1 cellular context compared by ENCODE assay signal in the genomic region with DNA sequence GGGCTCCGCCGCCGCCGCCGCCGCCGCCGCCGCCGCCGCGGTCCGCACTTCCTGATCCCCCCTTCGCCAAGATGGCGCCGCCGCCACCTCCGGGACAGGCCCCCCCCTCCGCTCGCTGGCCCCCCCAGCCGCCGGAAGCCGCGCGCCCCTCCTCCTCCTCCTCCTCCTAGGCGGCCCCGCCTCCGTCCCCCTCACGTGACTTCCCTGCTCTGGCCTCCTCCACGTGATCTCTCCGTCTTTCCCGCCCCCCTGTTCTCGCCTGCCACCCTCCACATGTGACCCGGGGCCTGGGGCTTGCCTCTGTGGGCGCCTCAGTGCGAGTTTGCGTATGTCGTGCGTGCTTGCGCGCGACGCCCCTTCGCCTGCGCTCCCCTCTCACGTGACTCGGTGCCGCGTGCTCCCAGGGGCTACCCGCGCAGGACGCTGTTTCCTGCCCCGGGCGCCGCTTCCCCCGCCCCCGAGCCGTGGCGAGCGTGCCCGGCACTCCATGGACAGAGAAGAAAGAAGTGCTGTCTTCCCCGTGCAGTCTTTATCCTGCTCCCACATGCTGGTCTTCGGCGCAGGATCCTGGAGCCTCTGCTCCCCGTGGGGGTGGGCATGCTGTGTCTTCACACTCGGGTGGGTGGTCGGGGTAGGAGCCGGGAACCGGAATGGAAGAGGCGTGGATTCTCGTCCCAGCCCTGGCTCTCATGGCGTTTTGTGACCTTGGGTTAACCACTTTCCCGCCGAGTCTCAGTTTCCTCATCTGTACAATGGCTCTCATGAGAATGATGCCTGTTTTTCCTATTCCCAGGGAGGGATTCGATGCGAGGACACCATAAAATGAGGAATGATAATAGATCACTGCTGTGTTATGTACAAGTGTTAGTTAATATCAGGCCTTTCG.
TF ChIP-seq lines count a peak whose summit lies in the region.

TSS of gene UBE2Q1 (minus strand) at position 53 of the 886 bp plus-strand sequence. CDS start 109 bp downstream, outside the sequence.

TF ChIP-seq in HepG2, 621 proteins besides CTCF, POLR2A, EP300 and RAD21 (continued from another document and continues in another):
- TF ChIP-seq, protein P1, sequence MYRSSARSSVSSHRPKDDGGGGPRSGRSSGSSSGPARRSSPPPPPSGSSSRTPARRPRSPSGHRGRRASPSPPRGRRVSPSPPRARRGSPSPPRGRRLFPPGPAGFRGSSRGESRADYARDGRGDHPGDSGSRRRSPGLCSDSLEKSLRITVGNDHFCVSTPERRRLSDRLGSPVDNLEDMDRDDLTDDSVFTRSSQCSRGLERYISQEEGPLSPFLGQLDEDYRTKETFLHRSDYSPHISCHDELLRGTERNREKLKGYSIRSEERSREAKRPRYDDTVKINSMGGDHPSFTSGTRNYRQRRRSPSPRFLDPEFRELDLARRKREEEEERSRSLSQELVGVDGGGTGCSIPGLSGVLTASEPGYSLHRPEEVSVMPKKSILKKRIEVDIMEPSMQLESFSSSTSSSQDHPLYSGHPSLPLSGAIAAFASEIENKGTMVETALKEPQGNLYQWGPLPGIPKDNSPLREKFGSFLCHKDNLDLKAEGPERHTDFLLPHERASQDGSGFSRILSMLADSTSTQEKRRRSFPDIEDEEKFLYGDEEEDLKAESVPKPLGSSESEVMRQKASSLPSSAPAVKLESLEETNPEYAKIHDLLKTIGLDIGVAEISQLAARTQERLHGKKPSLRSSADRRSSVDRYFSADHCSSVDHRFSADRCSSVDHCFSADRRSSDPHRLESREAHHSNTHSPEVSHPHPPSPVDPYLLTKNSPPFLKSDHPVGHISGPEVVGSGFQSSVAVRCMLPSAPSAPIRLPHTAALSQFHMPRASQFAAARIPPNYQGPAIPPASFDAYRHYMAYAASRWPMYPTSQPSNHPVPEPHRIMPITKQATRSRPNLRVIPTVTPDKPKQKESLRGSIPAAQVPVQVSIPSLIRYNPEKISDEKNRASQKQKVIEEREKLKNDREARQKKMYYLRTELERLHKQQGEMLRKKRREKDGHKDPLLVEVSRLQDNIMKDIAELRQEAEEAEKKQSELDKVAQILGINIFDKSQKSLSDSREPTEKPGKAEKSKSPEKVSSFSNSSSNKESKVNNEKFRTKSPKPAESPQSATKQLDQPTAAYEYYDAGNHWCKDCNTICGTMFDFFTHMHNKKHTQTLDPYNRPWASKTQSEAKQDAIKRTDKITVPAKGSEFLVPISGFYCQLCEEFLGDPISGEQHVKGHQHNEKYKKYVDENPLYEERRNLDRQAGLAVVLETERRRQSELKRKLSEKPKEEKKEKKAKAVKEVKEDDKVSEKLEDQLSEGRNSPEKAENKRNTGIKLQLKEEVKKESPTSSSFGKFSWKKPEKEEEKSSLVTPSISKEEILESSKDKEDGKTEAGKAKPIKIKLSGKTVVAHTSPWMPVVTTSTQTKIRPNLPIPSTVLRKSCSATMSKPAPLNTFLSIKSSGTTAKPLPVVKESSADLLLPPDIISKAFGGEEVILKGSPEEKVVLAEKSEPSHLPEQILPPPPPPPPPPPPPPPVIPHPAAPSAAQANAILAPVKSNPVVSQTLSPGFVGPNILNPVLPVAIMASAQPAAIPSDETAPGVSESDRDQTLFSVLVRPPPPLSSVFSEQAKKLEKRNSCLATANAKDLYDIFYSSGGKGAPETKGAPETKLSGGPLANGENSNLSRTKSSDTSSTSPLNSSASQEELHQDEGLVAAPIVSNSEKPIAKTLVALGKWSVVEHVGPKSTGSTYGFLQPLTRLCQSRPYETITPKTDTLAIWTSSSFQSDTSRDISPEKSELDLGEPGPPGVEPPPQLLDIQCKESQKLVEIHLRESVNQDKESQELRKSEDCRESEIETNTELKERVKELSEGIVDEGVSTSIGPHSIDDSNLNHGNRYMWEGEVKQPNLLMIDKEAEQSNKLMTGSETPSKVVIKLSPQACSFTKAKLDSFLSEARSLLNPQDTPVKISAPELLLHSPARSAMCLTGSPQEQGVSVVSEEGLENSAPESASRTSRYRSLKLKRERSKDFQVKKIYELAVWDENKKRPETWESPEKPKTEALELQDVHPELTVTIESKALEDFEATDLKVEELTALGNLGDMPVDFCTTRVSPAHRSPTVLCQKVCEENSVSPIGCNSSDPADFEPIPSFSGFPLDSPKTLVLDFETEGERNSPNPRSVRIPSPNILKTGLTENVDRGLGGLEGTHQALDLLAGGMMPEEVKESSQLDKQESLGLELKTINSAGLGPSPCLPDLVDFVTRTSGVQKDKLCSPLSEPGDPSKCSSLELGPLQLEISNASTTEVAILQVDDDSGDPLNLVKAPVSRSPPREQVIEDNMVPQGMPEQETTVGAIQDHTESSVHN (CRISPR knock-in tag; IDR thresholded peaks at IDR 0.05), result peak; percentile 99
- TF ChIP-seq NRL (CRISPR knock-in tag; IDR thresholded peaks at IDR 0.05; ENCODE audit: borderline replicate concordance), result peak; percentile 98
- no peak for TF ChIP-seq SP140L (CRISPR knock-in tag; IDR thresholded peaks at IDR 0.05; ENCODE audit: borderline replicate concordance)
- no peak for TF ChIP-seq ZNF326 (CRISPR knock-in tag; IDR thresholded peaks at IDR 0.05; ENCODE audit: borderline replicate concordance)
- TF ChIP-seq, protein P2, sequence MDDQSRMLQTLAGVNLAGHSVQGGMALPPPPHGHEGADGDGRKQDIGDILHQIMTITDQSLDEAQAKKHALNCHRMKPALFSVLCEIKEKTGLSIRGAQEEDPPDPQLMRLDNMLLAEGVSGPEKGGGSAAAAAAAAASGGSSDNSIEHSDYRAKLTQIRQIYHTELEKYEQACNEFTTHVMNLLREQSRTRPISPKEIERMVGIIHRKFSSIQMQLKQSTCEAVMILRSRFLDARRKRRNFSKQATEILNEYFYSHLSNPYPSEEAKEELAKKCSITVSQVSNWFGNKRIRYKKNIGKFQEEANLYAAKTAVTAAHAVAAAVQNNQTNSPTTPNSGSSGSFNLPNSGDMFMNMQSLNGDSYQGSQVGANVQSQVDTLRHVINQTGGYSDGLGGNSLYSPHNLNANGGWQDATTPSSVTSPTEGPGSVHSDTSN (CRISPR knock-in tag; IDR thresholded peaks at IDR 0.05; ENCODE audit: borderline replicate concordance), result peak; percentile 71; the same call in 1 of the 2 replicates
- TF ChIP-seq NFKB2 (CRISPR knock-in tag; IDR thresholded peaks at IDR 0.05; ENCODE audit: borderline replicate concordance), result peak; percentile 99
- TF ChIP-seq HES4 (CRISPR knock-in tag; IDR thresholded peaks at IDR 0.05; ENCODE audit: borderline replicate concordance), result peak; percentile 99
- TF ChIP-seq CSRNP1 (CRISPR knock-in tag; IDR thresholded peaks at IDR 0.05), result peak; percentile 99
- no peak; the same call in 1 of the 2 replicates for TF ChIP-seq TGIF2 (CRISPR knock-in tag; IDR thresholded peaks at IDR 0.05)
- peak; percentile 98 for TF ChIP-seq ZNF510 (CRISPR knock-in tag; IDR thresholded peaks at IDR 0.05; ENCODE audit: low read depth)
- TF ChIP-seq MIER3 (CRISPR knock-in tag; IDR thresholded peaks at IDR 0.05; ENCODE audit: borderline replicate concordance), result peak; percentile 72; the same call in 1 of the 2 replicates
- peak; percentile 37; the same call in 1 of the 2 replicates for TF ChIP-seq MAFG (CRISPR knock-in tag; IDR thresholded peaks at IDR 0.05)
- peak; percentile 77; the same call in 1 of the 2 replicates for TF ChIP-seq ZNF775 (CRISPR knock-in tag; IDR thresholded peaks at IDR 0.05; ENCODE audit: borderline replicate concordance)
- no peak for TF ChIP-seq TCF7L2 (IDR thresholded peaks at IDR 0.05; ENCODE audit: low read depth, low read length)
- peak; percentile 98 for TF ChIP-seq ZNF136 (CRISPR knock-in tag; IDR thresholded peaks at IDR 0.05; ENCODE audit: low read depth)
- no peak for TF ChIP-seq PCBP2 (optimal IDR thresholded peaks at IDR 0.05; ENCODE audit: low read depth, low read length, poor library complexity, severe bottlenecking)
- TF ChIP-seq JUND (CRISPR knock-in tag; IDR thresholded peaks at IDR 0.05), result peak; percentile 85
- TF ChIP-seq ZNF496 (CRISPR knock-in tag; IDR thresholded peaks at IDR 0.05; ENCODE audit: insufficient replicate concordance), result no peak
- TF ChIP-seq NR2C2 (CRISPR knock-in tag; IDR thresholded peaks at IDR 0.05; ENCODE audit: borderline replicate concordance), result peak; percentile 87
- TF ChIP-seq, protein P3, sequence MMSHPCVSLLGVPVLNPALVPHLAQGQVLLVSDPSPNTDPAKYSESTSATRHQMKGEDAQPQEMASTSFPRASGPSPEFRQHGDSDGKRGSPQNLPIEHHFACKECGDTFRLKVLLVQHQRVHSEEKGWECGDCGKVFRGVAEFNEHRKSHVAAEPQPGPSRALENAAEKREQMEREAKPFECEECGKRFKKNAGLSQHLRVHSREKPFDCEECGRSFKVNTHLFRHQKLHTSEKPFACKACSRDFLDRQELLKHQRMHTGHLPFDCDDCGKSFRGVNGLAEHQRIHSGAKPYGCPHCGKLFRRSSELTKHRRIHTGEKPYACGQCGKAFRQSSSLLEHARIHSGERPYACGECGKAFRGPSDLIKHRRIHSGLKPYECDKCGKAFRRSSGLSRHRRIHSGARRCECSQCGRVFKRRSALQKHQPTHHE (CRISPR knock-in tag; IDR thresholded peaks at IDR 0.05; ENCODE audit: borderline replicate concordance), result peak; percentile 99
- peak; percentile 97 for TF ChIP-seq DMTF1 (CRISPR knock-in tag; IDR thresholded peaks at IDR 0.05)
- peak; percentile 98 for TF ChIP-seq ZFP36L1 (CRISPR knock-in tag; IDR thresholded peaks at IDR 0.05)
- no peak for TF ChIP-seq ZNF207 (IDR thresholded peaks at IDR 0.05; ENCODE audit: borderline replicate concordance)
- TF ChIP-seq ZNF362 (CRISPR knock-in tag; IDR thresholded peaks at IDR 0.05; ENCODE audit: borderline replicate concordance), result peak; percentile 59; the same call in 1 of the 2 replicates
- peak; percentile 94 for TF ChIP-seq TOPORS (CRISPR knock-in tag; IDR thresholded peaks at IDR 0.05)
- TF ChIP-seq ZNF296 (CRISPR knock-in tag; conservative IDR thresholded peaks at IDR 0.05), result 0 out of 2 replicates have a peak, but pooled peaks have one; percentile 40
- TF ChIP-seq, protein P4, sequence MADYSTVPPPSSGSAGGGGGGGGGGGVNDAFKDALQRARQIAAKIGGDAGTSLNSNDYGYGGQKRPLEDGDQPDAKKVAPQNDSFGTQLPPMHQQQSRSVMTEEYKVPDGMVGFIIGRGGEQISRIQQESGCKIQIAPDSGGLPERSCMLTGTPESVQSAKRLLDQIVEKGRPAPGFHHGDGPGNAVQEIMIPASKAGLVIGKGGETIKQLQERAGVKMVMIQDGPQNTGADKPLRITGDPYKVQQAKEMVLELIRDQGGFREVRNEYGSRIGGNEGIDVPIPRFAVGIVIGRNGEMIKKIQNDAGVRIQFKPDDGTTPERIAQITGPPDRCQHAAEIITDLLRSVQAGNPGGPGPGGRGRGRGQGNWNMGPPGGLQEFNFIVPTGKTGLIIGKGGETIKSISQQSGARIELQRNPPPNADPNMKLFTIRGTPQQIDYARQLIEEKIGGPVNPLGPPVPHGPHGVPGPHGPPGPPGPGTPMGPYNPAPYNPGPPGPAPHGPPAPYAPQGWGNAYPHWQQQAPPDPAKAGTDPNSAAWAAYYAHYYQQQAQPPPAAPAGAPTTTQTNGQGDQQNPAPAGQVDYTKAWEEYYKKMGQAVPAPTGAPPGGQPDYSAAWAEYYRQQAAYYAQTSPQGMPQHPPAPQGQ (CRISPR knock-in tag; IDR thresholded peaks at IDR 0.05; ENCODE audit: borderline replicate concordance), result no peak
- no peak for TF ChIP-seq TAF15 (IDR thresholded peaks at IDR 0.05; ENCODE audit: low read depth, low read length, poor library complexity, severe bottlenecking)
- TF ChIP-seq ZFX (CRISPR knock-in tag; IDR thresholded peaks at IDR 0.05; ENCODE audit: low read depth), result peak; percentile 84
- TF ChIP-seq KLF6 (CRISPR knock-in tag; IDR thresholded peaks at IDR 0.05), result peak; percentile 95
- TF ChIP-seq ZFYVE20 (CRISPR knock-in tag; IDR thresholded peaks at IDR 0.05; ENCODE audit: borderline replicate concordance, low read depth), result no peak
- peak; percentile 78; the same call in 1 of the 2 replicates for TF ChIP-seq GFI1 (CRISPR knock-in tag; IDR thresholded peaks at IDR 0.05; ENCODE audit: borderline replicate concordance)
- no peak for TF ChIP-seq DDIT3 (CRISPR knock-in tag; IDR thresholded peaks at IDR 0.05)
- no peak for TF ChIP-seq MZF1 (CRISPR knock-in tag; IDR thresholded peaks at IDR 0.05; ENCODE audit: borderline replicate concordance)
